ENCODE assay signal across 8 cellular contexts in genomic region chr2:108612514-108613183, GRCh38.
A peak's percentile ranks its signal among the peaks of the same experiment; 100 is the strongest.
DNase-seq lines count a peak whose midpoint lies in the region; ATAC-seq and TF ChIP-seq lines count a peak whose summit lies in the region.

No MANE protein-coding gene starts in this region.

- H3K27me3 ChIP-seq in IMR-90 (ENCODE audit: control insufficient read depth, insufficient read depth, low read length) = no peaks in the 10 kb centered on the region

- ATAC-seq in GM21367 (IDR thresholded peaks at IDR 0.05; ENCODE audit: unreplicated experiment) (peak; percentile 71), IMR-90 (ENCODE audit: low read depth) (no peak)
- ATAC-seq in activated naive CD4-positive, alpha-beta T cell treated with anti-CD3 and anti-CD28 coated beads, Interleukin-2, amount 50 U/mL, for 72 hours = peak; percentile 87 to 89

- no peak overlapping the region for H4K8ac ChIP-seq in IMR-90 (ENCODE audit: low read depth in 2 of 2, low read length in 2 of 2)

- H3K27ac ChIP-seq in C4-2B (peak overlapping the region; percentile 86), IMR-90 (ENCODE audit: insufficient read depth, low read length) (no peak overlapping the region)

- H2AK9ac ChIP-seq in IMR-90 (replicated peaks; ENCODE audit: low read depth, low read length, poor library complexity) = no peak overlapping the region

- H3K79me1 ChIP-seq in IMR-90 (ENCODE audit: low read depth in 1 of 2, low read length in 2 of 2) = peaks cover 28 to 79% of the 10 kb centered on the region in 2 experiments

- TF ChIP-seq RAD21 in IMR-90 (IDR thresholded peaks at IDR 0.05; ENCODE audit: low read length) = no peak

- BruUV-seq in IMR-90 (replicated peaks; lab: Mats Ljungman, UMichigan) = no TSS peak

- peaks cover 24% of the 10 kb centered on the region for H3K9me1 ChIP-seq in IMR-90 (ENCODE audit: insufficient read depth, low read length)

- H3K4me1 ChIP-seq in IMR-90 (ENCODE audit: control insufficient read depth, insufficient read depth, low read length) = peaks cover 32% of the 10 kb centered on the region

- no peak overlapping the region for H2BK15ac ChIP-seq in IMR-90 (ENCODE audit: low read depth, low read length)

- H3K4me3 ChIP-seq in IMR-90 (ENCODE audit: insufficient read depth, low read depth, low read length) = no peak overlapping the region

- 0 out of 2 replicates have a peak, but pooled peaks cover 2% of the 10 kb centered on the region for H3K36me3 ChIP-seq in IMR-90 (ENCODE audit: control insufficient read depth, insufficient read depth, low read length)

- in situ Hi-C loops in IMR-90 (cut with MboI; ENCODE audit: low sequenced_read_pairs) = no loop called here

- no peak overlapping the region for H2AFZ ChIP-seq in IMR-90 (replicated peaks; ENCODE audit: low read length, poor library complexity)

- no peak overlapping the region for H3K56ac ChIP-seq in IMR-90 (ENCODE audit: extremely low read depth, insufficient read depth, low read length)

- H3K9me3 ChIP-seq in IMR-90 (ENCODE audit: control insufficient read depth, insufficient read depth, low read length) = no peaks in the 10 kb centered on the region

- DNase-seq in IMR-90 (no peak), iPS-NIHi11 (ENCODE audit: low spot score) (no peak), NCI-H1417 (lab: John Stamatoyannopoulos, UW) (no peak), EL (no peak)
- peak; percentile 42 to 72 for DNase-seq in activated naive CD4-positive, alpha-beta T cell treated with anti-CD3 and anti-CD28 coated beads, Interleukin-2, amount 50 U/mL, for 72 hours (ENCODE audit: low spot score in 2 of 2)
- DNase-seq in stimulated activated CD4-positive, alpha-beta T cell treated with anti-CD3 and anti-CD28 coated beads, Interleukin-12 subunit alpha, Interleukin-12 subunit beta, amount 100 ng/mL, for 4 hours = peak; percentile 36

- no peak for TF ChIP-seq CTCF in C4-2B (conservative IDR thresholded peaks at IDR 0.05)
- TF ChIP-seq CTCF in IMR-90 (conservative IDR thresholded peaks at IDR 0.05; ENCODE audit: low read depth, low read length) = no peak

- H2AK5ac ChIP-seq in IMR-90 (ENCODE audit: low read depth, low read length) = peak overlapping the region; percentile 14; the same call in 1 of the 2 replicates

- H3K9me3 Mint-ChIP-seq in activated naive CD4-positive, alpha-beta T cell treated with anti-CD3 and anti-CD28 coated beads, Interleukin-2, amount 50 U/mL, for 72 hours = peaks cover 0 to 4% of the 10 kb centered on the region in 2 donors

- CTCF ChIA-PET in IMR-90 (lab: Yijun Ruan, JAX) = interaction anchor here (0.7 to 1.2 kb wide), 2 partner anchors 24 to 180 kb away, joined by 3 to 5 read pairs; no protein-coding TSS in a partner anchor

- H3K23ac ChIP-seq in IMR-90 (ENCODE audit: low read depth, low read length) = 0 out of 2 replicates have a peak overlapping the region, but pooled peaks have one; percentile 43

- no peak overlapping the region for H2BK5ac ChIP-seq in IMR-90 (ENCODE audit: low read depth, low read length, poor library complexity, severe bottlenecking)

- H4K20me1 ChIP-seq in IMR-90 (ENCODE audit: insufficient read depth, low read length) = peaks cover 33% of the 10 kb centered on the region

- no peak overlapping the region for H3K18ac ChIP-seq in IMR-90 (ENCODE audit: low read depth, low read length)

- dilution Hi-C loops in IMR-90 (cut with HindIII; ENCODE audit: low sequenced_read_pairs, unreplicated experiment) = no loop called here

- peak overlapping the region; percentile 35; the same call in 1 of the 2 replicates for H3K14ac ChIP-seq in IMR-90 (replicated peaks; ENCODE audit: low read depth, low read length)

- H4K91ac ChIP-seq in IMR-90 (ENCODE audit: insufficient read depth, low read depth, low read length) = no peak overlapping the region

- no peak overlapping the region for H2BK20ac ChIP-seq in IMR-90 (ENCODE audit: low read depth, low read length)

- no peak overlapping the region; the same call in none of the 2 replicates for H3K4me2 ChIP-seq in IMR-90 (ENCODE audit: low read depth, low read length)

- no peaks in the 10 kb centered on the region for H3K36me3 Mint-ChIP-seq in activated naive CD4-positive, alpha-beta T cell treated with anti-CD3 and anti-CD28 coated beads, Interleukin-2, amount 50 U/mL, for 72 hours

- H4K5ac ChIP-seq in IMR-90 (ENCODE audit: low read depth, low read length) = no peak overlapping the region

- WGBS in IMR-90 (ENCODE audit: extremely low coverage in 2 of 2, insufficient read length in 1 of 2), 2 experiments = 100% methylated on average over 3 of the region's 10 CpGs; no CpG with 5 or more reads in 1 of the 2 experiments

- intact Hi-C loops in IMR-90 (cut with micrococcal nuclease) = no loop called here

- TF ChIP-seq POLR2A in IMR-90 (IDR thresholded peaks at IDR 0.05; ENCODE audit: low read depth, low read length) = no peak

- H3K4ac ChIP-seq in IMR-90 (ENCODE audit: low read depth, low read length) = peak overlapping the region; percentile 45; the same call in 1 of the 2 replicates

- POLR2A ChIA-PET in IMR-90 (lab: Charles Lee; ENCODE audit: unreplicated experiment) = no interaction called here

- no peak overlapping the region for H2BK120ac ChIP-seq in IMR-90 (ENCODE audit: low read depth, low read length)

- peak overlapping the region; percentile 81 to 94 for H3K27ac Mint-ChIP-seq in activated naive CD4-positive, alpha-beta T cell treated with anti-CD3 and anti-CD28 coated beads, Interleukin-2, amount 50 U/mL, for 72 hours

- H3K9ac ChIP-seq in IMR-90 (ENCODE audit: low read depth, low read length) = no peak overlapping the region

TF ChIP-seq in IMR-90, 13 proteins besides CTCF, POLR2A, EP300 and RAD21:
- TF ChIP-seq CHD1 (IDR thresholded peaks at IDR 0.05; ENCODE audit: low read depth, low read length) = no peak
- TF ChIP-seq ELK1 (IDR thresholded peaks at IDR 0.05; ENCODE audit: borderline replicate concordance, low read depth, low read length) = no peak
- TF ChIP-seq RFX5 (IDR thresholded peaks at IDR 0.05; ENCODE audit: low read depth, low read length) = no peak
- TF ChIP-seq BHLHE40 (IDR thresholded peaks at IDR 0.05; ENCODE audit: low read depth, low read length) = no peak
- no peak for TF ChIP-seq NFE2L2 (IDR thresholded peaks at IDR 0.05; ENCODE audit: low read depth, low read length)
- no peak for TF ChIP-seq FOS (IDR thresholded peaks at IDR 0.05; ENCODE audit: low read depth, low read length)
- no peak for TF ChIP-seq USF2 (IDR thresholded peaks at IDR 0.05; ENCODE audit: low read depth, low read length)
- no peak for TF ChIP-seq MAZ (IDR thresholded peaks at IDR 0.05; ENCODE audit: borderline replicate concordance, low read depth, low read length)
- TF ChIP-seq MAFK (IDR thresholded peaks at IDR 0.05; ENCODE audit: low read depth, low read length) = no peak
- TF ChIP-seq CEBPB (IDR thresholded peaks at IDR 0.05; ENCODE audit: low read depth, low read length) = no peak
- TF ChIP-seq SMC3 (IDR thresholded peaks at IDR 0.05; ENCODE audit: low read depth, low read length) = no peak
- TF ChIP-seq MXI1 (IDR thresholded peaks at IDR 0.05; ENCODE audit: borderline replicate concordance, low read depth, low read length) = no peak
- no peak for TF ChIP-seq RCOR1 (IDR thresholded peaks at IDR 0.05; ENCODE audit: insufficient replicate concordance, low read length)

Comparison
In these comparisons a context has a peak if more than half of its experiments do, and no peak if none do; other contexts are left out.
1. DNase-seq: peak in activated naive CD4-positive, alpha-beta T cell treated with anti-CD3 and anti-CD28 coated beads, Interleukin-2, amount 50 U/mL, for 72 hours (2 of 2) and stimulated activated CD4-positive, alpha-beta T cell treated with anti-CD3 and anti-CD28 coated beads, Interleukin-12 subunit alpha, Interleukin-12 subunit beta, amount 100 ng/mL, for 4 hours (single experiment); none in IMR-90 (single experiment), iPS-NIHi11 (single experiment), NCI-H1417 (0 of 3) and EL (single experiment).